Comparison of ENCODE assay signal across 28 cellular contexts in the genomic region with DNA sequence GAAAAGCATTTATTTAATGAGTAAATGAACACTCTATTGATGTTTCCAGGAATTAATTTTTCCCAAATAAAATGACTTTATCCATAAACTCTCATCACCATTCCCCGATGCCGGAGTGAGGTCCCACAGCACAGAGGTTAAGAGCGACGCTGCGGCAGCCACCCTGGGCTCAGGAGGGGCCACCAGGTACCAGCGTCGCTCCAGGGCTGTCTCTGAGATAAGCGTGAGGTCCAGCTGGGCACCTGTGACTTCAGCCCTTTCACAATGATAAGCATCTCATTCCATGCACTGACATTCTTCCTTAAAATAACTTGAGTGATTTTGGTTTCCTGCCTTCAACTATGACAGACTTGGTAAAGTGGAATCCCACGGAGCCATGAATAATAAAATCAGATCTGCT.
"Had no signal": no experiment of that assay in that cellular context is flagged by ENCODE, and none has a peak within 500 bp of the region (broad histone marks: within the 10 kb centered on the region; RNA-seq: fewer than 3 reads in every experiment).

No MANE protein-coding gene starts in this region.

- H3K4me3 ChIP-seq: adrenal gland, body of pancreas, esophagus muscularis mucosa, gastrocnemius medialis had no signal

- H3K4me1 ChIP-seq: adrenal gland, body of pancreas, foreskin keratinocyte had no signal

- ATAC-seq: activated CD4-positive, CD25-positive, alpha-beta regulatory T cell treated with anti-CD3 and anti-CD28 coated beads, Interleukin-2, amount 50 U/mL, for 24 hours; activated CD8-positive, alpha-beta T cell treated with anti-CD3 and anti-CD28 coated beads for 36 hours; activated naive CD8-positive, alpha-beta T cell treated with anti-CD3 and anti-CD28 coated beads, Interleukin-2, amount 50 U/mL, for 24 hours; activated T-cell treated with anti-CD3 and anti-CD28 coated beads, Interleukin-2, amount 50 U/mL, for 4 hours; body of pancreas; effector memory CD8-positive, alpha-beta T cell; foreskin keratinocyte; gastrocnemius medialis; T-helper 17 cell had no signal

- H3K36me3 ChIP-seq: adrenal gland, esophagus muscularis mucosa, gastrocnemius medialis, WERI-Rb-1 had no signal

- H3K27me3 ChIP-seq: adrenal gland, body of pancreas had no signal

- H3K27ac ChIP-seq: adrenal gland, body of pancreas, esophagus muscularis mucosa, foreskin keratinocyte, gastrocnemius medialis, WERI-Rb-1 had no signal

- H3K9me3 ChIP-seq: adrenal gland, body of pancreas, esophagus muscularis mucosa, gastrocnemius medialis had no signal

- DNase-seq: activated B cell treated with CpG ODN at 0.5 μM for 24 hours; activated CD4-positive, alpha-beta T cell treated with anti-CD3 and anti-CD28 coated beads for 48 hours; activated CD4-positive, alpha-beta T cell treated with anti-CD3 and anti-CD28 coated beads, Interleukin-2, amount 50 U/mL, for 1 hour; activated CD4-positive, alpha-beta T cell treated with anti-CD3 and anti-CD28 coated beads, Interleukin-2, amount 50 U/mL, for 48 hours; activated CD8-positive, alpha-beta memory T cell treated with anti-CD3 and anti-CD28 coated beads for 24 hours; activated CD8-positive, alpha-beta T cell treated with anti-CD3 and anti-CD28 coated beads for 36 hours; activated naive CD4-positive, alpha-beta T cell treated with anti-CD3 and anti-CD28 coated beads for 36 hours; activated naive CD8-positive, alpha-beta T cell treated with anti-CD3 and anti-CD28 coated beads for 36 hours; activated naive CD8-positive, alpha-beta T cell treated with anti-CD3 and anti-CD28 coated beads, Interleukin-2, amount 50 U/mL, for 24 hours; activated T-cell treated with anti-CD3 and anti-CD28 coated beads, Interleukin-2, amount 50 U/mL, for 4 hours; adrenal gland; amygdala; aorta; body of pancreas; caudate nucleus; cortex of kidney; dermis blood vessel endothelial cell; effector CD4-positive, alpha-beta T cell; effector memory CD8-positive, alpha-beta T cell; erythroblast; foreskin keratinocyte; gastrocnemius medialis; T-helper 1 cell; T-helper 17 cell; T1000; WERI-Rb-1 had no signal
